ENCODE assay signal across 22 cellular contexts in genomic region chr6:9112548-9112947, GRCh38.
"Had no signal": no experiment of that assay in that cellular context is flagged by ENCODE, and none has a peak within 500 bp of the region (broad histone marks: within the 10 kb centered on the region; RNA-seq: fewer than 3 reads in every experiment).

No MANE protein-coding gene starts in this region.

- H3K27me3 Mint-ChIP-seq: activated naive CD4-positive, alpha-beta T cell treated with anti-CD3 and anti-CD28 coated beads, Interleukin-2, amount 50 U/mL, for 24 hours; activated naive CD8-positive, alpha-beta T cell treated with anti-CD3 and anti-CD28 coated beads, Interleukin-2, amount 50 U/mL, for 24 hours had no signal

- H3K4me1 ChIP-seq: ascending aorta, body of pancreas, Peyer's patch had no signal

- H3K36me3 Mint-ChIP-seq: activated naive CD4-positive, alpha-beta T cell treated with anti-CD3 and anti-CD28 coated beads, Interleukin-2, amount 50 U/mL, for 24 hours had no signal

- ATAC-seq: activated CD8-positive, alpha-beta T cell treated with anti-CD3 and anti-CD28 coated beads, Interleukin-2, amount 10 ng/mL, durations not matched to agents 7 days and 5 days; activated naive CD8-positive, alpha-beta T cell treated with anti-CD3 and anti-CD28 coated beads, Interleukin-2, amount 50 U/mL, for 24 hours; body of pancreas had no signal

- H3K4me3 Mint-ChIP-seq: activated CD8-positive, alpha-beta T cell treated with anti-CD3 and anti-CD28 coated beads, Interleukin-2, amount 10 ng/mL, durations not matched to agents 7 days and 5 days; activated naive CD4-positive, alpha-beta T cell treated with anti-CD3 and anti-CD28 coated beads, Interleukin-2, amount 50 U/mL, for 24 hours; activated naive CD8-positive, alpha-beta T cell treated with anti-CD3 and anti-CD28 coated beads, Interleukin-2, amount 50 U/mL, for 24 hours; T-helper 1 cell treated with Interleukin-12 subunit alpha and Interleukin-12 subunit beta and Interleukin-4 antibody, amounts not matched to agents 30 μg/mL and 1 μg/mL, for 36 hours had no signal

- DNase-seq: activated CD4-positive, alpha-beta T cell treated with anti-CD3 and anti-CD28 coated beads for 48 hours; activated CD4-positive, alpha-beta T cell treated with anti-CD3 and anti-CD28 coated beads, Interleukin-2, amount 50 U/mL, for 4 hours; activated CD4-positive, CD25-positive, alpha-beta regulatory T cell treated with anti-CD3 and anti-CD28 coated beads, Interleukin-2, amount 50 U/mL, for 72 hours; activated CD8-positive, alpha-beta memory T cell treated with anti-CD3 and anti-CD28 coated beads, Interleukin-2, amount 50 U/mL, for 48 hours; activated CD8-positive, alpha-beta T cell treated with anti-CD3 and anti-CD28 coated beads, Interleukin-2, amount 10 ng/mL, durations not matched to agents 7 days and 5 days; activated naive CD8-positive, alpha-beta T cell treated with anti-CD3 and anti-CD28 coated beads, Interleukin-2, amount 50 U/mL, for 24 hours; activated T-cell treated with anti-CD3 and anti-CD28 coated beads, Interleukin-2, amount 50 U/mL, for 1 hour; amniotic stem cell; body of pancreas; central memory CD4-positive, alpha-beta T cell; KG1; NCI-H1092; NCI-H1417; NCI-H1930; NCI-H345; NCI-H510A; Peyer's patch; Right ventricle myocardium superior had no signal

- H3K9me3 ChIP-seq: ascending aorta, body of pancreas, Peyer's patch had no signal

- H3K27me3 ChIP-seq: ascending aorta, body of pancreas, Peyer's patch had no signal

- H3K27ac ChIP-seq: ascending aorta, body of pancreas, Peyer's patch, RWPE1 had no signal

- H3K9me3 Mint-ChIP-seq: activated naive CD8-positive, alpha-beta T cell treated with anti-CD3 and anti-CD28 coated beads, Interleukin-2, amount 50 U/mL, for 24 hours; T-helper 1 cell treated with Interleukin-12 subunit alpha and Interleukin-12 subunit beta and Interleukin-4 antibody, amounts not matched to agents 30 μg/mL and 1 μg/mL, for 36 hours had no signal

- H3K27ac Mint-ChIP-seq: activated CD8-positive, alpha-beta T cell treated with anti-CD3 and anti-CD28 coated beads, Interleukin-2, amount 10 ng/mL, durations not matched to agents 7 days and 5 days; activated naive CD4-positive, alpha-beta T cell treated with anti-CD3 and anti-CD28 coated beads, Interleukin-2, amount 50 U/mL, for 24 hours; activated naive CD8-positive, alpha-beta T cell treated with anti-CD3 and anti-CD28 coated beads, Interleukin-2, amount 50 U/mL, for 24 hours; T-helper 1 cell treated with Interleukin-12 subunit alpha and Interleukin-12 subunit beta and Interleukin-4 antibody, amounts not matched to agents 30 μg/mL and 1 μg/mL, for 36 hours had no signal

- H3K4me1 Mint-ChIP-seq: activated naive CD4-positive, alpha-beta T cell treated with anti-CD3 and anti-CD28 coated beads, Interleukin-2, amount 50 U/mL, for 24 hours; activated naive CD8-positive, alpha-beta T cell treated with anti-CD3 and anti-CD28 coated beads, Interleukin-2, amount 50 U/mL, for 24 hours had no signal
